ENCODE assay signal across 4 cellular contexts in genomic region chr17:79021929-79022328, GRCh38. TPM values are rescaled to one million over a fixed set of nuclear protein-coding genes. Genes with fewer than 3 reads are reported as not detected.
"Had no signal": no experiment of that assay in that cellular context is flagged by ENCODE, and none has a peak within 500 bp of the region (broad histone marks: within the 10 kb centered on the region; RNA-seq: fewer than 3 reads in every experiment).

No MANE protein-coding gene starts in this region.

RNA-seq across cellular contexts. Expression of gene C1QTNF1, which starts 2.0 kb away (rescaled TPM):
- total RNA-seq: activated CD4-positive, alpha-beta T cell treated with anti-CD3 and anti-CD28 coated beads, Interleukin-2, amount 10 ng/mL, durations not matched to agents 24 days and 14 days; activated T-helper 1 cell treated with anti-CD3 and anti-CD28 coated beads, Interleukin-12 subunit alpha, Interleukin-12 subunit beta, Interleukin-2, Interleukin-4 antibody, amounts not matched to agents 30 ng/mL and 10 ng/mL and 1 ng/mL, durations not matched to agents 14 hours and 24 hours and 36 hours; T-helper 1 cell treated with Interleukin-12 subunit alpha and Interleukin-12 subunit beta and Interleukin-4 antibody, amounts not matched to agents 30 ng/mL and 1 ng/mL, for 36 hours had no signal
- polyA plus RNA-seq: naive thymus-derived CD4-positive, alpha-beta T cell had no signal
